15 cellular contexts compared by ENCODE assay signal in genomic region chr7:123622660-123623386, GRCh38. TPM values are rescaled to one million over a fixed set of nuclear protein-coding genes. Genes with fewer than 3 reads are reported as not detected.
DNase-seq lines count a peak whose midpoint lies in the region; ATAC-seq lines count a peak whose summit lies in the region.
"Had no signal": no experiment of that assay in that cellular context is flagged by ENCODE, and none has a peak within 500 bp of the region (broad histone marks: within the 10 kb centered on the region; RNA-seq: fewer than 3 reads in every experiment).

No MANE protein-coding gene starts in this region.

- H3K4me3 Mint-ChIP-seq in T-helper 17 cell: no peak overlapping the region
- H3K4me3 Mint-ChIP-seq: activated CD8-positive, alpha-beta T cell treated with anti-CD3 and anti-CD28 coated beads for 36 hours; naive B cell; stimulated activated naive B cell treated with anti-CD40 and anti-IgM and Interleukin-4, amounts not matched to agents 10 μg/mL and 1 μg/mL and 100 μg/mL, for 72 hours; T-cell had no signal

- DNase-seq in DMS53 treated with DMSO at 0.1 percent for 48 hours (lab: John Stamatoyannopoulos, UW; ENCODE audit: unreplicated experiment) (peak; percentile 97), NCI-H2081 treated with DMSO at 0.1 percent for 48 hours (lab: John Stamatoyannopoulos, UW) (peak; percentile 89), SW480 (ENCODE audit: low spot score) (peak; percentile 32), left kidney (ENCODE audit: low read depth, low spot score) (peak; percentile 72), AML-193 (lab: John Stamatoyannopoulos, UW) (no peak), T-helper 17 cell (no peak)
- DNase-seq: activated CD8-positive, alpha-beta T cell treated with anti-CD3 and anti-CD28 coated beads for 36 hours; BE2C; effector CD8-positive, alpha-beta T cell; naive B cell; stimulated activated naive B cell treated with anti-CD40 and anti-IgM and Interleukin-4, amounts not matched to agents 10 μg/mL and 1 μg/mL and 100 μg/mL, for 72 hours; T-cell had no signal

- H3K36me3 Mint-ChIP-seq in T-helper 17 cell (ENCODE audit: low read depth): peaks cover 2% of the 10 kb centered on the region
- H3K36me3 Mint-ChIP-seq: naive B cell; stimulated activated naive B cell treated with anti-CD40 and anti-IgM and Interleukin-4, amounts not matched to agents 10 μg/mL and 1 μg/mL and 100 μg/mL, for 72 hours; T-cell had no signal

- H3K4me1 Mint-ChIP-seq in T-helper 17 cell: peaks cover 5% of the 10 kb centered on the region
- H3K4me1 Mint-ChIP-seq: stimulated activated naive B cell treated with anti-CD40 and anti-IgM and Interleukin-4, amounts not matched to agents 10 μg/mL and 1 μg/mL and 100 μg/mL, for 72 hours had no signal

- no peaks in the 10 kb centered on the region for H3K9me3 ChIP-seq in T-helper 17 cell (ENCODE audit: control insufficient read depth, low read length, poor library complexity, severe bottlenecking)
- H3K9me3 ChIP-seq: BE2C, HAP-1 had no signal

- H3K27ac Mint-ChIP-seq in T-helper 17 cell: no peak overlapping the region
- H3K27ac Mint-ChIP-seq: activated CD8-positive, alpha-beta T cell treated with anti-CD3 and anti-CD28 coated beads for 36 hours; stimulated activated naive B cell treated with anti-CD40 and anti-IgM and Interleukin-4, amounts not matched to agents 10 μg/mL and 1 μg/mL and 100 μg/mL, for 72 hours; T-cell had no signal

- H3K27me3 Mint-ChIP-seq in T-helper 17 cell: peaks cover 17% of the 10 kb centered on the region

- ATAC-seq in GM18870 (IDR thresholded peaks at IDR 0.05; ENCODE audit: unreplicated experiment): no peak
- no peak for ATAC-seq in HG02870 (IDR thresholded peaks at IDR 0.05; ENCODE audit: unreplicated experiment)
- ATAC-seq in T-helper 17 cell: no peak
- ATAC-seq: activated CD8-positive, alpha-beta T cell treated with anti-CD3 and anti-CD28 coated beads for 36 hours; stimulated activated naive B cell treated with anti-CD40 and anti-IgM and Interleukin-4, amounts not matched to agents 10 μg/mL and 1 μg/mL and 100 μg/mL, for 72 hours; T-cell had no signal

RNA-seq across cellular contexts. Expression of gene ASB15, which starts 21.2 kb away (rescaled TPM):
- not detected for total RNA-seq in T-helper 17 cell
- total RNA-seq: activated CD8-positive, alpha-beta T cell treated with anti-CD3 and anti-CD28 coated beads for 36 hours; T-cell had no signal

RNA-seq across cellular contexts. Expression of gene LMOD2, which starts 32.8 kb away (rescaled TPM):
- total RNA-seq in T-helper 17 cell: not detected
- total RNA-seq: activated CD8-positive, alpha-beta T cell treated with anti-CD3 and anti-CD28 coated beads for 36 hours; T-cell had no signal

Comparison
In these comparisons a context has a peak if more than half of its experiments do, and no peak if none do; other contexts are left out.
1. DNase-seq: peak in DMS53 treated with DMSO at 0.1 percent for 48 hours (single experiment), NCI-H2081 treated with DMSO at 0.1 percent for 48 hours (single experiment), SW480 (single experiment) and left kidney (single experiment); none in AML-193 (0 of 2) and T-helper 17 cell (0 of 3).